In the genomic region with DNA sequence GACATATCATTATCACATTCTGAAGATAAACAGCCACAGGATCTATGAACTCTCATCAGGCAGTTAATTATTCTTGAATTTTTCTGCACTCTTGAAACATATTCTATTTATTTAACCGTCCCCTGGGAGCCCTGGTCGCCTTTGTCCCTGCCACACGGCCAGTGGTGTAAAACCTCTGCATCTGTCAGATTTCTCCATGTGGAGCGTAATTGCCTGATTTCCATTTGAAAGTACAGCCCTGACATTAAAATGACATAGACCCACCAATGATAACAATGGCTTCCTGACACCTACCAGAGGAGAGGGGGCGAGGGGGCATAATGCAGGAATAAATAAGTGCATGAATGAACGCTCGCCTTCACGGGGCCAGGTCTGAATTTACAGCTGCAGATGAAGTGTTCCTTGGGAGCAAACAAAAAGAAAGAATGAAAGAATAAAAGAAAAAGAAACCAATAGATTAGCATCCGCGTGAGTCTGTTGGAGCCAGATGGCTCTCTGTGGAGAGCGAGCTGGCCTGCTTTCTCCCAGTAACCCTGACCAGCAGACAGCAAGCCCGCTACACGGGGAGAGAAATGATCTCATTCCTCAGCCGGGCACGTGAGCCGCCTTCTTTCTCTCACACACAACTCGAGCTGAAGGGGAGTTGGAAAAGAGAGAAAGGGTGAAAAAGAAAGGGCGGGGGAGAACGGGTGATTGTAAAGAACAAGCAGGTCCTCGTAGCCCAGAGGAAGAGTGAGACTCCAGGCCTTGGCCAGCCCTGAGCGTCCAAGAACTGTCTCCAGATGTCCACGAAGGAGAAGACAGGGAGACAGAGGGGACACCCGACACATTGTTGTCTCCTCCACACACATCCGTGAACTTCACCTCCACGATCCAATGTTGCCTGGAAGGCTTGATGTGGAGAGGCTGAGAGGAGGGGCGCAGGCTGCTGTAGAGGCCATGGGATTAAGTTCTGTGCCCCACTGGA, we compare ENCODE assay signal across 8 cellular contexts.
DNase-seq lines count a peak whose midpoint lies in the region; ATAC-seq and TF ChIP-seq lines count a peak whose summit lies in the region.

No MANE protein-coding gene starts in this region.

- H3K9me3 Mint-ChIP-seq in activated naive CD8-positive, alpha-beta T cell treated with anti-CD3 and anti-CD28 coated beads, Interleukin-2, amount 10 ng/mL, durations not matched to agents 7 days and 5 days, result no peaks in the 10 kb centered on the region
- no peaks in the 10 kb centered on the region for H3K9me3 Mint-ChIP-seq in activated naive CD8-positive, alpha-beta T cell treated with anti-CD3 and anti-CD28 coated beads for 36 hours

- peak overlapping the region; percentile 12 for H3K4me3 ChIP-seq in brain microvascular endothelial cell (ENCODE audit: low read depth, low read length)
- H3K4me3 ChIP-seq in lung, result no peak overlapping the region
- no peak overlapping the region for H3K4me3 ChIP-seq in aorta (ENCODE audit: low read length in 2 of 2)

- H3K9me3 ChIP-seq in lung (ENCODE audit: control insufficient read depth in 2 of 2, insufficient read depth in 1 of 2, low read length in 1 of 2) (no peaks in the 10 kb centered on the region), aorta (ENCODE audit: control insufficient read depth, low read length) (no peaks in the 10 kb centered on the region)

- no peak for TF ChIP-seq CTCF in brain microvascular endothelial cell (IDR thresholded peaks at IDR 0.05; ENCODE audit: low read depth, low read length, missing control alignments)
- TF ChIP-seq CTCF in lung (IDR thresholded peaks at IDR 0.05; ENCODE audit: control extremely low read depth, extremely low read depth), result no peak

- in situ Hi-C loops in brain microvascular endothelial cell (cut with HindIII; ENCODE audit: low pct_ligation_motif_present, low sequenced_read_pairs), result no loop called here

- POLR2A ChIA-PET in activated naive CD8-positive, alpha-beta T cell treated with anti-CD3 and anti-CD28 coated beads, Interleukin-2, amount 10 ng/mL, durations not matched to agents 7 days and 5 days (lab: Charles Lee), result no interaction called here

- intact Hi-C loops in aorta (cut with DNase I), result no loop called here

- DNase-seq in activated naive CD8-positive, alpha-beta T cell treated with anti-CD3 and anti-CD28 coated beads, Interleukin-2, amount 10 ng/mL, durations not matched to agents 7 days and 5 days, result no peak
- DNase-seq in activated naive CD8-positive, alpha-beta T cell treated with anti-CD3 and anti-CD28 coated beads for 36 hours, result no peak
- DNase-seq in brain microvascular endothelial cell (peak; percentile 9), lung (ENCODE audit: low spot score) (no peak), aorta (peak; percentile 80 to 84), OCI-M1 (lab: John Stamatoyannopoulos, UW) (no peak)
- no peak for DNase-seq in activated effector memory CD4-positive, alpha-beta T cell treated with anti-CD3 and anti-CD28 coated beads, Interleukin-2, amount 50 U/mL, for 16 hours

- H3K36me3 Mint-ChIP-seq in activated naive CD8-positive, alpha-beta T cell treated with anti-CD3 and anti-CD28 coated beads, Interleukin-2, amount 10 ng/mL, durations not matched to agents 7 days and 5 days, result no peaks in the 10 kb centered on the region
- H3K36me3 Mint-ChIP-seq in activated naive CD8-positive, alpha-beta T cell treated with anti-CD3 and anti-CD28 coated beads for 36 hours, result no peaks in the 10 kb centered on the region

- no peak overlapping the region for H3K4me3 Mint-ChIP-seq in activated naive CD8-positive, alpha-beta T cell treated with anti-CD3 and anti-CD28 coated beads, Interleukin-2, amount 10 ng/mL, durations not matched to agents 7 days and 5 days
- H3K4me3 Mint-ChIP-seq in activated naive CD8-positive, alpha-beta T cell treated with anti-CD3 and anti-CD28 coated beads for 36 hours, result no peak overlapping the region

- H3K27ac Mint-ChIP-seq in activated naive CD8-positive, alpha-beta T cell treated with anti-CD3 and anti-CD28 coated beads, Interleukin-2, amount 10 ng/mL, durations not matched to agents 7 days and 5 days, result peak overlapping the region; percentile 62
- H3K27ac Mint-ChIP-seq in activated naive CD8-positive, alpha-beta T cell treated with anti-CD3 and anti-CD28 coated beads for 36 hours, result no peak overlapping the region

- no peaks in the 10 kb centered on the region for H3K27me3 Mint-ChIP-seq in activated naive CD8-positive, alpha-beta T cell treated with anti-CD3 and anti-CD28 coated beads, Interleukin-2, amount 10 ng/mL, durations not matched to agents 7 days and 5 days
- no peaks in the 10 kb centered on the region for H3K27me3 Mint-ChIP-seq in activated naive CD8-positive, alpha-beta T cell treated with anti-CD3 and anti-CD28 coated beads for 36 hours

- H3K27ac ChIP-seq in brain microvascular endothelial cell (no peak overlapping the region), lung (ENCODE audit: low read depth in 1 of 2, low read length in 1 of 2) (peak overlapping the region in 1 of 2 donors; percentile 35), aorta (ENCODE audit: low read depth in 1 of 2, low read length in 2 of 2) (peak overlapping the region in 1 of 2 donors; percentile 22)

- H3K4me1 ChIP-seq in lung (ENCODE audit: control insufficient read depth in 2 of 2, insufficient read depth in 2 of 2, low read length in 2 of 2), result peaks cover 0 to 7% of the 10 kb centered on the region in 2 donors
- peaks cover 0 to 4% of the 10 kb centered on the region in 2 donors for H3K4me1 ChIP-seq in aorta (ENCODE audit: control insufficient read depth in 1 of 2, insufficient read depth in 2 of 2, low read length in 2 of 2)

- no peak for ATAC-seq in activated naive CD8-positive, alpha-beta T cell treated with anti-CD3 and anti-CD28 coated beads, Interleukin-2, amount 10 ng/mL, durations not matched to agents 7 days and 5 days (ENCODE audit: low read depth)
- ATAC-seq in lung (ENCODE audit: insufficient read depth, low FRiP score) (peak; percentile 53), aorta (ENCODE audit: low FRiP score) (peak; percentile 81), GM19463 (IDR thresholded peaks at IDR 0.05; ENCODE audit: unreplicated experiment) (no peak)

- peaks cover 21% of the 10 kb centered on the region for H3K4me1 Mint-ChIP-seq in activated naive CD8-positive, alpha-beta T cell treated with anti-CD3 and anti-CD28 coated beads, Interleukin-2, amount 10 ng/mL, durations not matched to agents 7 days and 5 days
- H3K4me1 Mint-ChIP-seq in activated naive CD8-positive, alpha-beta T cell treated with anti-CD3 and anti-CD28 coated beads for 36 hours, result peaks cover 24% of the 10 kb centered on the region

- 56 to 69% methylated on average over 26 of the region's 26 CpGs for WGBS in lung, 2 donors
- WGBS in aorta, 2 donors, result 19 to 25% methylated on average over 26 of the region's 26 CpGs

- H3K27me3 ChIP-seq in brain microvascular endothelial cell (replicated peaks) (no peaks in the 10 kb centered on the region), lung (ENCODE audit: control insufficient read depth, insufficient read depth) (no peaks in the 10 kb centered on the region), aorta (ENCODE audit: control insufficient read depth in 1 of 2, insufficient read depth in 2 of 2, low read length in 1 of 2) (no peaks in the 10 kb centered on the region)

- H3K36me3 ChIP-seq in brain microvascular endothelial cell (replicated peaks) (no peaks in the 10 kb centered on the region), lung (ENCODE audit: control insufficient read depth in 2 of 2, insufficient read depth in 2 of 2, low read length in 2 of 2) (no peaks in the 10 kb centered on the region), aorta (ENCODE audit: control insufficient read depth in 1 of 2, insufficient read depth in 2 of 2, low read length in 1 of 2) (peaks cover 0 to 2% of the 10 kb centered on the region in 2 donors)

Comparison
In these comparisons a context has a peak if more than half of its experiments do, and no peak if none do; other contexts are left out.
1. ATAC-seq: peak in lung (single experiment) and aorta (single experiment); none in activated naive CD8-positive, alpha-beta T cell treated with anti-CD3 and anti-CD28 coated beads, Interleukin-2, amount 10 ng/mL, durations not matched to agents 7 days and 5 days (single experiment) and GM19463 (single experiment).
2. DNase-seq: peak in brain microvascular endothelial cell (single experiment) and aorta (2 of 2); none in activated naive CD8-positive, alpha-beta T cell treated with anti-CD3 and anti-CD28 coated beads, Interleukin-2, amount 10 ng/mL, durations not matched to agents 7 days and 5 days (single experiment), activated naive CD8-positive, alpha-beta T cell treated with anti-CD3 and anti-CD28 coated beads for 36 hours (single experiment), lung (single experiment), OCI-M1 (single experiment) and activated effector memory CD4-positive, alpha-beta T cell treated with anti-CD3 and anti-CD28 coated beads, Interleukin-2, amount 50 U/mL, for 16 hours (single experiment).